Comparison of ENCODE assay signal across 13 cellular contexts in genomic region chr1:3577300-3577699, GRCh38. TPM values are rescaled to one million over a fixed set of nuclear protein-coding genes. Genes with fewer than 3 reads are reported as not detected.
DNase-seq lines count a peak whose midpoint lies in the region; ATAC-seq and TF ChIP-seq lines count a peak whose summit lies in the region.
"Had no signal": no experiment of that assay in that cellular context is flagged by ENCODE, and none has a peak within 500 bp of the region (broad histone marks: within the 10 kb centered on the region; RNA-seq: fewer than 3 reads in every experiment).

No MANE protein-coding gene starts in this region.

- ATAC-seq in GM21390 (IDR thresholded peaks at IDR 0.05; ENCODE audit: unreplicated experiment), result no peak
- no peak for ATAC-seq in HG02678 (IDR thresholded peaks at IDR 0.05; ENCODE audit: unreplicated experiment)

- H3K79me2 ChIP-seq in GM23248 (ENCODE audit: insufficient read depth) (no peaks in the 10 kb centered on the region), osteoblast (ENCODE audit: insufficient read depth, low read length) (no peaks in the 10 kb centered on the region)

- H2AFZ ChIP-seq in GM23248 (no peak overlapping the region), osteoblast (ENCODE audit: low read length) (no peak overlapping the region)

- no peaks in the 10 kb centered on the region for H3F3A ChIP-seq in GM23248 (ENCODE audit: insufficient read depth)

- H3K27me3 ChIP-seq in GM23248 (replicated peaks; ENCODE audit: insufficient read depth) (no peaks in the 10 kb centered on the region), osteoblast (ENCODE audit: insufficient read depth, low read length) (no peaks in the 10 kb centered on the region)
- no peaks in the 10 kb centered on the region for H3K27me3 ChIP-seq in effector memory CD4-positive, alpha-beta T cell (replicated peaks; ENCODE audit: control insufficient read depth, insufficient read depth, low read length, poor library complexity, severe bottlenecking)
- H3K27me3 ChIP-seq: adrenal gland had no signal

- DNase-seq in GM23248, result peak; percentile 22
- DNase-seq in NCI-H2196 treated with DMSO at 0.1 percent for 48 hours (lab: John Stamatoyannopoulos, UW; ENCODE audit: unreplicated experiment), result peak; percentile 34
- peak; percentile 55 for DNase-seq in cerebellum (ENCODE audit: low spot score)
- peak; percentile 46 for DNase-seq in retinal pigment epithelial cell (ENCODE audit: low read depth)
- no peak for DNase-seq in effector memory CD4-positive, alpha-beta T cell
- DNase-seq in osteoblast (ENCODE audit: insufficient read length, low spot score, missing footprints), result no peak
- DNase-seq: activated CD4-positive, alpha-beta T cell treated with anti-CD3 and anti-CD28 coated beads, Interleukin-2, amount 50 U/mL, for 1 hour; mesenchymal stem cell; NCI-H226 had no signal

- H3K27ac ChIP-seq in GM23248 (no peak overlapping the region), osteoblast (ENCODE audit: low read depth, low read length) (no peak overlapping the region)
- H3K27ac ChIP-seq in effector memory CD4-positive, alpha-beta T cell (ENCODE audit: insufficient read depth, low read length, poor library complexity, severe bottlenecking), result no peak overlapping the region
- H3K27ac ChIP-seq: adrenal gland, suprapubic skin had no signal

- no peaks in the 10 kb centered on the region for H3K9me2 ChIP-seq in GM23248 (ENCODE audit: insufficient read depth)

- no peak overlapping the region for H3K4me2 ChIP-seq in GM23248 (ENCODE audit: unreplicated experiment)
- no peak overlapping the region for H3K4me2 ChIP-seq in osteoblast (ENCODE audit: insufficient read depth, low read length)

- TF ChIP-seq CTCF in retinal pigment epithelial cell (conservative IDR thresholded peaks at IDR 0.05; ENCODE audit: low read depth, low read length), result peak; percentile 3
- TF ChIP-seq CTCF in osteoblast (IDR thresholded peaks at IDR 0.05; ENCODE audit: extremely low read depth, low read depth, low read length), result no peak

- H3K36me3 ChIP-seq in GM23248 (ENCODE audit: low read depth) (no peaks in the 10 kb centered on the region), osteoblast (ENCODE audit: insufficient read depth, low read length) (no peaks in the 10 kb centered on the region)
- no peaks in the 10 kb centered on the region for H3K36me3 ChIP-seq in effector memory CD4-positive, alpha-beta T cell (ENCODE audit: control insufficient read depth, insufficient read depth, low read length)
- H3K36me3 ChIP-seq: adrenal gland, suprapubic skin had no signal

- H3K4me3 ChIP-seq in GM23248 (no peak overlapping the region), retinal pigment epithelial cell (ENCODE audit: low read length) (no peak overlapping the region), osteoblast (ENCODE audit: insufficient read depth, low read length) (no peak overlapping the region)
- no peak overlapping the region for H3K4me3 ChIP-seq in effector memory CD4-positive, alpha-beta T cell (ENCODE audit: insufficient read depth, low read depth, low read length, poor library complexity, severe bottlenecking)
- H3K4me3 ChIP-seq: adrenal gland, suprapubic skin had no signal

- in situ Hi-C loops in GM23248 (cut with MboI), result no loop called here

- H3K9ac ChIP-seq in GM23248, result no peak overlapping the region

- H3K4me1 ChIP-seq in GM23248 (ENCODE audit: insufficient read depth) (no peaks in the 10 kb centered on the region), osteoblast (ENCODE audit: insufficient read depth, low read length) (no peaks in the 10 kb centered on the region)
- H3K4me1 ChIP-seq in effector memory CD4-positive, alpha-beta T cell (ENCODE audit: control insufficient read depth, insufficient read depth, low read length, poor library complexity, severe bottlenecking), result no peaks in the 10 kb centered on the region
- H3K4me1 ChIP-seq: adrenal gland, suprapubic skin had no signal

- H3K9me3 ChIP-seq in GM23248 (ENCODE audit: low read depth), result no peaks in the 10 kb centered on the region
- H3K9me3 ChIP-seq in effector memory CD4-positive, alpha-beta T cell (ENCODE audit: control insufficient read depth, low read length), result no peaks in the 10 kb centered on the region
- no peaks in the 10 kb centered on the region for H3K9me3 ChIP-seq in osteoblast (ENCODE audit: low read depth, low read length)
- H3K9me3 ChIP-seq: adrenal gland, suprapubic skin had no signal

- WGBS in GM23248 (ENCODE audit: low coverage in 1 of 2, low lambda C conversion rate in 2 of 2, missing lambda C conversion rate in 2 of 2), 2 experiments, result 38 to 40% methylated on average over 7 of the region's 7 CpGs

- H4K20me1 ChIP-seq in GM23248 (ENCODE audit: insufficient read depth) (no peaks in the 10 kb centered on the region), osteoblast (ENCODE audit: insufficient read depth, low read length) (no peaks in the 10 kb centered on the region)

RNA-seq across cellular contexts. Expression of gene MEGF6, which starts 34.0 kb away (rescaled TPM):
- total RNA-seq in GM23248 (2014; rRNA removed; shearing (Covaris generic)), result 108 and 129 TPM in 2 replicates
- 37.9 and 39.3 TPM in 2 replicates for polyA plus RNA-seq in GM23248 (2016; fragmentation: Nextera tagmentation; extraction: Ambion mirVana)
- 14.9 TPM for total RNA-seq in cerebellum
- 61.9 and 85.4 TPM in 2 replicates for total RNA-seq in osteoblast

RNA-seq across cellular contexts. Expression of gene TPRG1L, which starts 47.5 kb away (rescaled TPM):
- total RNA-seq in GM23248 (2014; rRNA removed; shearing (Covaris generic)), result 27.6 and 30.9 TPM in 2 replicates
- 30.7 and 30.9 TPM in 2 replicates for polyA plus RNA-seq in GM23248 (2016; fragmentation: Nextera tagmentation; extraction: Ambion mirVana)
- total RNA-seq in cerebellum (12.1 TPM), osteoblast (30.9 and 35.8 TPM in 2 replicates)

Comparison
In these comparisons a context has a peak if more than half of its experiments do, and no peak if none do; other contexts are left out.
1. DNase-seq: peak in GM23248 (single experiment), NCI-H2196 treated with DMSO at 0.1 percent for 48 hours (single experiment), cerebellum (single experiment) and retinal pigment epithelial cell (single experiment); none in effector memory CD4-positive, alpha-beta T cell (0 of 3) and osteoblast (single experiment).